In genomic region chr16:89268585-89268984, GRCh38 we compare ENCODE assay signal across 17 cellular contexts. TPM values are rescaled to one million over a fixed set of nuclear protein-coding genes. Genes with fewer than 3 reads are reported as not detected.
DNase-seq lines count a peak whose midpoint lies in the region; ATAC-seq and TF ChIP-seq lines count a peak whose summit lies in the region.
"Had no signal": no experiment of that assay in that cellular context is flagged by ENCODE, and none has a peak within 500 bp of the region (broad histone marks: within the 10 kb centered on the region; RNA-seq: fewer than 3 reads in every experiment).

No MANE protein-coding gene starts in this region.

- DNase-seq in PC-3 (no peak), osteoblast (ENCODE audit: insufficient read length, low spot score, missing footprints) (no peak), esophagus squamous epithelium (lab: John Stamatoyannopoulos, UW) (no peak), GDM1 (lab: John Stamatoyannopoulos, UW) (no peak)
- DNase-seq: Calu3; CD4-positive, alpha-beta T cell; DND-41; GF-D8; NCI-H1930; NCI-H2171; NCI-H82; SIG-M5 had no signal

- H3K36me3 ChIP-seq in ACC112 (ENCODE audit: insufficient read depth, low read length), result peaks cover 30% of the 10 kb centered on the region; the same call in 1 of the 2 replicates
- H3K36me3 ChIP-seq in PC-3 (ENCODE audit: low read depth, low read length), result peaks cover 10% of the 10 kb centered on the region
- H3K36me3 ChIP-seq in osteoblast (ENCODE audit: insufficient read depth, low read length), result peaks cover 61% of the 10 kb centered on the region
- peaks cover 34 to 89% (median 38%) of the 10 kb centered on the region in 3 donors for H3K36me3 ChIP-seq in esophagus squamous epithelium

- peak overlapping the region; percentile 54; the same call in 1 of the 2 replicates for H3K4me2 ChIP-seq in PC-3 (ENCODE audit: low read length)
- no peak overlapping the region for H3K4me2 ChIP-seq in osteoblast (ENCODE audit: insufficient read depth, low read length)

- 91 to 93% methylated on average over 3 to 12 of the region's 19 CpGs for WGBS in esophagus squamous epithelium, 2 donors

- 0 out of 2 replicates have a peak overlapping the region, but pooled peaks have one; percentile 40 for H3K4me3 ChIP-seq in ACC112 (ENCODE audit: low read depth, low read length)
- H3K4me3 ChIP-seq in PC-3 (ENCODE audit: low read length), result no peak overlapping the region
- H3K4me3 ChIP-seq in osteoblast (ENCODE audit: insufficient read depth, low read length), result no peak overlapping the region
- H3K4me3 ChIP-seq in esophagus squamous epithelium, result no peak overlapping the region
- H3K4me3 ChIP-seq: Peyer's patch had no signal

- no peaks in the 10 kb centered on the region for H3K27me3 ChIP-seq in ACC112 (ENCODE audit: insufficient read depth, low read length)
- H3K27me3 ChIP-seq in PC-3 (ENCODE audit: low read length), result no peaks in the 10 kb centered on the region
- H3K27me3 ChIP-seq in osteoblast (ENCODE audit: insufficient read depth, low read length), result no peaks in the 10 kb centered on the region
- H3K27me3 ChIP-seq in esophagus squamous epithelium, result no peaks in the 10 kb centered on the region
- H3K27me3 ChIP-seq: Peyer's patch had no signal

- no peaks in the 10 kb centered on the region for H3K9me2 ChIP-seq in PC-3 (replicated peaks; ENCODE audit: low read length)

- H3K9me3 ChIP-seq in PC-3 (ENCODE audit: low read length) (no peaks in the 10 kb centered on the region), osteoblast (ENCODE audit: low read depth, low read length) (no peaks in the 10 kb centered on the region), esophagus squamous epithelium (no peaks in the 10 kb centered on the region)
- H3K9me3 ChIP-seq: Peyer's patch had no signal

- no peak overlapping the region for H2AFZ ChIP-seq in ACC112 (ENCODE audit: low read length, unreplicated experiment)
- no peak overlapping the region for H2AFZ ChIP-seq in PC-3 (ENCODE audit: low read length)
- H2AFZ ChIP-seq in osteoblast (ENCODE audit: low read length), result no peak overlapping the region

- no TSS peak for BruUV-seq in PC-3 (replicated peaks; lab: Mats Ljungman, UMichigan)

- peaks cover 7% of the 10 kb centered on the region for H3F3A ChIP-seq in PC-3 (ENCODE audit: low read length, unreplicated experiment)

- no peaks in the 10 kb centered on the region for H4K20me1 ChIP-seq in PC-3 (ENCODE audit: low read length)
- H4K20me1 ChIP-seq in osteoblast (ENCODE audit: insufficient read depth, low read length), result peaks cover 17% of the 10 kb centered on the region

- H3K79me2 ChIP-seq in ACC112 (ENCODE audit: control insufficient read depth, insufficient read depth, low read length, unreplicated experiment) (peaks cover 8% of the 10 kb centered on the region), PC-3 (ENCODE audit: low read length) (peaks cover 6% of the 10 kb centered on the region; the same call in 1 of the 2 replicates), osteoblast (ENCODE audit: insufficient read depth, low read length) (peaks cover 34% of the 10 kb centered on the region)

- POLR2A ChIA-PET in PC-3 (lab: Charles Lee; ENCODE audit: unreplicated experiment), result no interaction called here

- intact Hi-C loops in PC-3 (cut with micrococcal nuclease) (no loop called here), esophagus squamous epithelium (cut with DNase I) (no loop called here)

- H3K4me1 ChIP-seq in ACC112 (ENCODE audit: control insufficient read depth, insufficient read depth, low read length, unreplicated experiment) (peaks cover 26% of the 10 kb centered on the region), PC-3 (ENCODE audit: insufficient read depth, low read length) (peaks cover 24% of the 10 kb centered on the region), osteoblast (ENCODE audit: insufficient read depth, low read length) (peaks cover 16% of the 10 kb centered on the region), esophagus squamous epithelium (no peaks in the 10 kb centered on the region)

- peak overlapping the region; percentile 70 for H3K9ac ChIP-seq in PC-3 (ENCODE audit: low read length)

- CTCF ChIA-PET in PC-3 (lab: Charles Lee), result no interaction called here

- TF ChIP-seq POLR2A in esophagus squamous epithelium (IDR thresholded peaks at IDR 0.05), result no peak

- TF ChIP-seq CTCF in PC-3 (conservative IDR thresholded peaks at IDR 0.05; ENCODE audit: low read depth, low read length), result no peak
- TF ChIP-seq CTCF in osteoblast (IDR thresholded peaks at IDR 0.05; ENCODE audit: extremely low read depth, low read depth, low read length), result no peak
- no peak for TF ChIP-seq CTCF in esophagus squamous epithelium (IDR thresholded peaks at IDR 0.05)

- ATAC-seq in PC-3, result no peak
- peak; percentile 11 for ATAC-seq in esophagus mucosa
- no peak for ATAC-seq in GM18502 (IDR thresholded peaks at IDR 0.05; ENCODE audit: poor library complexity, unreplicated experiment)
- ATAC-seq in GM21447 (IDR thresholded peaks at IDR 0.05; ENCODE audit: unreplicated experiment), result no peak

- H3K27ac ChIP-seq in ACC112 (ENCODE audit: low read depth, low read length), result peak overlapping the region; percentile 96
- peak overlapping the region; percentile 95 for H3K27ac ChIP-seq in PC-3 (ENCODE audit: low read length)
- H3K27ac ChIP-seq in osteoblast (ENCODE audit: low read depth, low read length), result peak overlapping the region; percentile 18
- H3K27ac ChIP-seq in esophagus squamous epithelium, result peak overlapping the region in 2 of 4 donors; percentile 29 to 69

RNA-seq across cellular contexts. Expression of gene ZNF778, which starts 51.1 kb away (rescaled TPM):
- 15.3 and 17.3 TPM in 2 replicates for total RNA-seq in PC-3 (2014; rRNA removed)
- 5.3 TPM for total RNA-seq in esophagus mucosa
- total RNA-seq in osteoblast, result 6.2 and 8.7 TPM in 2 replicates
- 10 to 100 TPM in 1 of 4 donors, 1 to 10 TPM in 3; 3.4 to 10.7 (median 6.5) TPM for total RNA-seq in esophagus squamous epithelium
